Comparison of ENCODE assay signal across 17 cellular contexts in the genomic region with DNA sequence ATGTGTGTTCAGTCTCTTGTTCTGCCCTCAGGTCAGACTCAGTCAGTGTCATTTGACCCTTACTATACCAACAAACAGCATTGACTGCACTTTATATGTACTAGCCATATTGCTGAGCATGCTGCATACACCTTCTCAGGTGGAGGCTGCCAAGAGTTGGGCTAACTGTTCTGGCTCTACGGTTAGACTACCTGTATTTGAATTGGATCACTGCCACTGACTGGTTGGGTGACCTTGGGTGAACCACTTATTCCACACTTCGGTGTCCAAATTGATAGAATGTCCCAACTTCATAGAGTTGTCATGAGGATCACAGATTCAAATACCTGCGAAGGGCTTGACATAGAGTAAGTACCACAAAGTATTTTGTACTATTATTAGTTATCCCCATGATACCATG.
DNase-seq lines count a peak whose midpoint lies in the region; ATAC-seq, FAIRE-seq and TF ChIP-seq lines count a peak whose summit lies in the region.
"Had no signal": no experiment of that assay in that cellular context is flagged by ENCODE, and none has a peak within 500 bp of the region (broad histone marks: within the 10 kb centered on the region; RNA-seq: fewer than 3 reads in every experiment).

No MANE protein-coding gene starts in this region.

- WGBS in right lobe of liver (ENCODE audit: insufficient coverage, low coverage, low lambda C conversion rate, missing lambda C conversion rate), result 32% methylated on average over 3 of the region's 3 CpGs
- WGBS in stomach, 5 donors, result 43 to 64% (median 55%) methylated on average over 3 of the region's 3 CpGs

- H3K4me1 Mint-ChIP-seq in astrocyte (ENCODE audit: low read depth, unreplicated experiment), result no peaks in the 10 kb centered on the region

- H3K9me3 ChIP-seq in astrocyte (ENCODE audit: insufficient read depth, low read depth, low read length) (no peaks in the 10 kb centered on the region), right lobe of liver (no peaks in the 10 kb centered on the region), stomach (no peaks in the 10 kb centered on the region)
- H3K9me3 ChIP-seq: BE2C, Caco-2 had no signal

- H3K27me3 ChIP-seq in astrocyte (ENCODE audit: insufficient read depth, low read length) (no peaks in the 10 kb centered on the region), right lobe of liver (no peaks in the 10 kb centered on the region), stomach (peaks cover 0 to 21% (median 0%) of the 10 kb centered on the region in 3 donors)
- H3K27me3 ChIP-seq: BE2C had no signal

- TF ChIP-seq EP300 in stomach (IDR thresholded peaks at IDR 0.05), result no peak

- H3K27ac ChIP-seq in astrocyte (ENCODE audit: low read depth, low read length), result no peak overlapping the region
- H3K27ac ChIP-seq in right lobe of liver, result peak overlapping the region in 1 of 3 donors; percentile 10
- H3K27ac ChIP-seq in stomach, result no peak overlapping the region
- H3K27ac ChIP-seq: C4-2B had no signal

- H3K9ac ChIP-seq in astrocyte (ENCODE audit: low read length), result no peak overlapping the region

- H3K4me3 Mint-ChIP-seq in astrocyte (ENCODE audit: unreplicated experiment), result no peak overlapping the region
- H3K4me3 Mint-ChIP-seq: CD8-positive, alpha-beta T cell; H9 had no signal

- H3K36me3 ChIP-seq in astrocyte (ENCODE audit: insufficient read depth, low read length) (no peaks in the 10 kb centered on the region), right lobe of liver (no peaks in the 10 kb centered on the region), stomach (no peaks in the 10 kb centered on the region)
- H3K36me3 ChIP-seq: BE2C had no signal

- no peaks in the 10 kb centered on the region for H3K79me2 ChIP-seq in astrocyte (ENCODE audit: insufficient read depth, low read length)

- H3K4me2 ChIP-seq in astrocyte (ENCODE audit: low read length), result no peak overlapping the region

- no peak overlapping the region for H3K4me3 ChIP-seq in LNCaP clone FGC (ENCODE audit: low read depth, low read length)
- H3K4me3 ChIP-seq in astrocyte (ENCODE audit: insufficient read depth, low read depth, low read length), result no peak overlapping the region
- H3K4me3 ChIP-seq in right lobe of liver, result no peak overlapping the region
- no peak overlapping the region for H3K4me3 ChIP-seq in stomach

- intact Hi-C loops in right lobe of liver (cut with DNase I), result no loop called here
- intact Hi-C loops in stomach (cut with DNase I; ENCODE audit: low total_unique reads), result no loop called here

- TF ChIP-seq POLR2A in right lobe of liver (IDR thresholded peaks at IDR 0.05) (no peak), stomach (IDR thresholded peaks at IDR 0.05) (no peak)

- DNase-seq in LNCaP clone FGC (ENCODE audit: low read depth), result peak; percentile 54
- no peak for DNase-seq in astrocyte (ENCODE audit: low read depth)
- DNase-seq in right lobe of liver, result peak in 2 of 3 donors; percentile 25 to 79
- DNase-seq in stomach, result peak; percentile 48
- DNase-seq in stimulated activated naive CD4-positive, alpha-beta T cell (lab: John Stamatoyannopoulos, UW), result no peak
- no peak for DNase-seq in GM19239 (ENCODE audit: insufficient read length, low spot score)
- no peak for DNase-seq in activated CD4-positive, alpha-beta T cell treated with anti-CD3 and anti-CD28 coated beads, Interleukin-2, amount 50 U/mL, for 48 hours
- DNase-seq: BE2C; Caco-2; CD8-positive, alpha-beta T cell; DND-41; GDM1; GOT3; H9 had no signal

- H2AFZ ChIP-seq in astrocyte (ENCODE audit: low read depth, low read length), result no peak overlapping the region

- no peaks in the 10 kb centered on the region for H3K36me3 Mint-ChIP-seq in astrocyte (ENCODE audit: low read depth, unreplicated experiment)
- H3K36me3 Mint-ChIP-seq: CD8-positive, alpha-beta T cell had no signal

- H3K4me1 ChIP-seq in astrocyte (ENCODE audit: insufficient read depth, low read length) (peaks cover 2% of the 10 kb centered on the region), right lobe of liver (peaks cover 0 to 17% (median 2%) of the 10 kb centered on the region in 4 donors), stomach (peaks cover 0 to 10% (median 7%) of the 10 kb centered on the region in 4 donors)
- H3K4me1 ChIP-seq: BE2C, Caco-2 had no signal

- H3K9me3 Mint-ChIP-seq in astrocyte (ENCODE audit: unreplicated experiment), result no peaks in the 10 kb centered on the region
- H3K9me3 Mint-ChIP-seq: CD8-positive, alpha-beta T cell had no signal

- H3K27ac Mint-ChIP-seq in astrocyte (ENCODE audit: unreplicated experiment), result no peak overlapping the region
- H3K27ac Mint-ChIP-seq: CD8-positive, alpha-beta T cell; H9 had no signal

- H3K27me3 Mint-ChIP-seq in astrocyte (ENCODE audit: low read depth, unreplicated experiment), result peaks cover 33% of the 10 kb centered on the region

- FAIRE-seq in astrocyte (lab: Jason Lieb, UNC) (peak; percentile 20), GM19239 (lab: Jason Lieb, UNC) (no peak)
- FAIRE-seq: A204.1, GM12892 had no signal

- no peak for TF ChIP-seq CTCF in LNCaP clone FGC (IDR thresholded peaks at IDR 0.05; ENCODE audit: control insufficient read depth, extremely low read depth, insufficient read depth)
- no peak for TF ChIP-seq CTCF in astrocyte (IDR thresholded peaks at IDR 0.05; ENCODE audit: insufficient read depth, low read depth, low read length)
- no peak for TF ChIP-seq CTCF in right lobe of liver (IDR thresholded peaks at IDR 0.05)
- no peak for TF ChIP-seq CTCF in stomach (IDR thresholded peaks at IDR 0.05)

- no peaks in the 10 kb centered on the region for H4K20me1 ChIP-seq in astrocyte (ENCODE audit: insufficient read depth, low read length)

- ATAC-seq in right lobe of liver, result peak; percentile 69 to 78 (median 72)
- ATAC-seq: CD8-positive, alpha-beta T cell had no signal

Comparison
In these comparisons a context has a peak if more than half of its experiments do, and no peak if none do; other contexts are left out.
1. DNase-seq: peak in LNCaP clone FGC (single experiment), right lobe of liver (2 of 3) and stomach (single experiment); none in astrocyte (single experiment), stimulated activated naive CD4-positive, alpha-beta T cell (0 of 6), GM19239 (single experiment) and activated CD4-positive, alpha-beta T cell treated with anti-CD3 and anti-CD28 coated beads, Interleukin-2, amount 50 U/mL, for 48 hours (0 of 2).